12 cellular contexts compared by ENCODE assay signal in genomic region chr15:75170203-75170602, GRCh38. TPM values are rescaled to one million over a fixed set of nuclear protein-coding genes. Genes with fewer than 3 reads are reported as not detected.
DNase-seq lines count a peak whose midpoint lies in the region; ATAC-seq and TF ChIP-seq lines count a peak whose summit lies in the region.
"Had no signal": no experiment of that assay in that cellular context is flagged by ENCODE, and none has a peak within 500 bp of the region (broad histone marks: within the 10 kb centered on the region; RNA-seq: fewer than 3 reads in every experiment).

No MANE protein-coding gene starts in this region.

- peak overlapping the region; percentile 24 to 94 for H3K18ac ChIP-seq in mesenchymal stem cell (ENCODE audit: low read depth in 1 of 2, low read length in 2 of 2)

- no peaks in the 10 kb centered on the region for H3K36me3 ChIP-seq in SK-N-SH (replicated peaks in 1 of 2; ENCODE audit: control insufficient read depth in 1 of 2, insufficient read depth in 2 of 2, low read length in 1 of 2)
- H3K36me3 ChIP-seq in BLaER1 treated with 17β-estradiol and CSF1 and Interleukin-3, amounts not matched to agents 10 nM and 100 nM: peaks cover 0 to 6% (median 0%) of the 10 kb centered on the region in 11 experiments; a peak in 1 of 22 replicates
- no peaks in the 10 kb centered on the region for H3K36me3 ChIP-seq in RWPE2 (ENCODE audit: low read depth)
- H3K36me3 ChIP-seq in mesenchymal stem cell (ENCODE audit: control insufficient read depth in 1 of 2, insufficient read depth in 2 of 2, low read depth in 1 of 2, low read length in 2 of 2): no peaks in the 10 kb centered on the region

- H3K9me3 ChIP-seq in SK-N-SH (no peaks in the 10 kb centered on the region), RWPE2 (ENCODE audit: severe bottlenecking) (peaks cover 6% of the 10 kb centered on the region), mesenchymal stem cell (ENCODE audit: control insufficient read depth, low read length) (peaks cover 3% of the 10 kb centered on the region)
- peaks cover 0 to 47% (median 11%) of the 10 kb centered on the region in 11 experiments; a peak in 14 of 22 replicates for H3K9me3 ChIP-seq in BLaER1 treated with 17β-estradiol and CSF1 and Interleukin-3, amounts not matched to agents 10 nM and 100 nM (replicated peaks in 1 of 11)

- H3K14ac ChIP-seq in mesenchymal stem cell (ENCODE audit: low read length in 2 of 2): no peak overlapping the region

- H3K23ac ChIP-seq in mesenchymal stem cell (ENCODE audit: low read length in 2 of 2): no peak overlapping the region

- WGBS in SK-N-SH (ENCODE audit: low lambda C conversion rate): 74% methylated on average over 1 of the region's 1 CpG
- 100% methylated on average over 1 of the region's 1 CpG for WGBS in mesenchymal stem cell

- no peaks in the 10 kb centered on the region for H3K79me1 ChIP-seq in mesenchymal stem cell (replicated peaks; ENCODE audit: low read length, poor library complexity, severe bottlenecking)

- peak overlapping the region; percentile 22 for H2BK120ac ChIP-seq in mesenchymal stem cell (ENCODE audit: low read depth, low read length)

- no peak overlapping the region for H2BK12ac ChIP-seq in mesenchymal stem cell (ENCODE audit: low read length in 2 of 2)

- no peaks in the 10 kb centered on the region for H3K27me3 ChIP-seq in SK-N-SH (ENCODE audit: insufficient read depth)
- H3K27me3 ChIP-seq in BLaER1 treated with 17β-estradiol and CSF1 and Interleukin-3, amounts not matched to agents 10 nM and 100 nM: no peaks in the 10 kb centered on the region
- no peaks in the 10 kb centered on the region for H3K27me3 ChIP-seq in RWPE2 (ENCODE audit: insufficient read depth, poor library complexity, severe bottlenecking)
- H3K27me3 ChIP-seq in mesenchymal stem cell (ENCODE audit: control insufficient read depth in 1 of 2, insufficient read depth in 1 of 2, low read length in 2 of 2): peaks cover 0 to 5% of the 10 kb centered on the region in 2 experiments

- no peak for ATAC-seq in SK-N-SH treated with all-trans-retinoic acid at 6 μM for 48 hours
- ATAC-seq in RWPE2 (ENCODE audit: low read depth): no peak
- ATAC-seq in HG03442 (IDR thresholded peaks at IDR 0.05; ENCODE audit: unreplicated experiment): no peak
- no peak for ATAC-seq in HG03565 (IDR thresholded peaks at IDR 0.05; ENCODE audit: unreplicated experiment)

- TF ChIP-seq RAD21 in SK-N-SH (IDR thresholded peaks at IDR 0.05; ENCODE audit: low read length): no peak

- H4K20me1 ChIP-seq in SK-N-SH (ENCODE audit: insufficient read depth): no peaks in the 10 kb centered on the region
- H4K20me1 ChIP-seq in BLaER1 treated with 17β-estradiol and CSF1 and Interleukin-3, amounts not matched to agents 10 nM and 100 nM: no peaks in the 10 kb centered on the region

- H3K27ac ChIP-seq in SK-N-SH (ENCODE audit: low read depth in 2 of 2, low read length in 1 of 2): no peak overlapping the region; a peak in 2 of 4 replicates
- peak overlapping the region in 7 of 11 experiments; percentile 73 to 87 (median 84); a peak in 14 of 22 replicates for H3K27ac ChIP-seq in BLaER1 treated with 17β-estradiol and CSF1 and Interleukin-3, amounts not matched to agents 10 nM and 100 nM
- H3K27ac ChIP-seq in RWPE2 (ENCODE audit: poor library complexity, severe bottlenecking): peak overlapping the region; percentile 88
- no peak overlapping the region for H3K27ac ChIP-seq in mesenchymal stem cell (ENCODE audit: low read length, poor library complexity, severe bottlenecking)
- H3K27ac ChIP-seq: 22Rv1 had no signal

- no peak overlapping the region for H3K9ac ChIP-seq in SK-N-SH
- peak overlapping the region in 2 of 11 experiments; percentile 58 to 68; a peak in 3 of 22 replicates for H3K9ac ChIP-seq in BLaER1 treated with 17β-estradiol and CSF1 and Interleukin-3, amounts not matched to agents 10 nM and 100 nM
- no peak overlapping the region for H3K9ac ChIP-seq in mesenchymal stem cell (ENCODE audit: low read length)
- H3K9ac ChIP-seq: GM23248 had no signal

- H3K4me3 ChIP-seq in SK-N-SH (ENCODE audit: low read depth in 2 of 2, low read length in 1 of 2): no peak overlapping the region
- no peak overlapping the region for H3K4me3 ChIP-seq in BLaER1 treated with 17β-estradiol and CSF1 and Interleukin-3, amounts not matched to agents 10 nM and 100 nM
- H3K4me3 ChIP-seq in RWPE2 (ENCODE audit: severe bottlenecking): no peak overlapping the region
- no peak overlapping the region for H3K4me3 ChIP-seq in mesenchymal stem cell (ENCODE audit: insufficient read depth in 1 of 2, low read depth in 1 of 2, low read length in 2 of 2)
- H3K4me3 ChIP-seq: GM23248 had no signal

- no peak overlapping the region for H3K4ac ChIP-seq in mesenchymal stem cell (ENCODE audit: low read depth in 1 of 2, low read length in 2 of 2)

- peak overlapping the region; percentile 49 for H3K4me2 ChIP-seq in SK-N-SH
- peak overlapping the region in 10 of 11 experiments; percentile 59 to 97 (median 88); a peak in 19 of 22 replicates for H3K4me2 ChIP-seq in BLaER1 treated with 17β-estradiol and CSF1 and Interleukin-3, amounts not matched to agents 10 nM and 100 nM
- H3K4me2 ChIP-seq in mesenchymal stem cell (ENCODE audit: low read length, poor library complexity, severe bottlenecking): no peak overlapping the region

- no peak overlapping the region for H2AK5ac ChIP-seq in mesenchymal stem cell (ENCODE audit: low read length, severe bottlenecking)

- no peak for TF ChIP-seq CTCF in SK-N-SH (IDR thresholded peaks at IDR 0.05)
- TF ChIP-seq CTCF in RWPE2 (IDR thresholded peaks at IDR 0.05; ENCODE audit: poor library complexity, severe bottlenecking): no peak

- H3F3A ChIP-seq in SK-N-SH (replicated peaks; ENCODE audit: insufficient read depth): peaks cover 10% of the 10 kb centered on the region

- H4K91ac ChIP-seq in mesenchymal stem cell (ENCODE audit: low read length): no peak overlapping the region

- no peak overlapping the region for H4K8ac ChIP-seq in mesenchymal stem cell (ENCODE audit: low read length)

- DNase-seq in SK-N-SH: no peak
- DNase-seq in RWPE2 (ENCODE audit: low spot score): no peak
- no peak for DNase-seq in mesenchymal stem cell
- DNase-seq: Caco-2; CD8-positive, alpha-beta memory T cell; H7 had no signal

- H2BK5ac ChIP-seq in mesenchymal stem cell (ENCODE audit: low read depth, low read length, poor library complexity, severe bottlenecking): no peak overlapping the region

- no peaks in the 10 kb centered on the region for H3K9me2 ChIP-seq in SK-N-SH

- peaks cover 4 to 17% of the 10 kb centered on the region in 2 experiments; a peak in 3 of 4 replicates for H3K4me1 ChIP-seq in SK-N-SH (ENCODE audit: control insufficient read depth in 1 of 2, insufficient read depth in 2 of 2, low read depth in 1 of 2, low read length in 1 of 2)
- H3K4me1 ChIP-seq in BLaER1 treated with 17β-estradiol and CSF1 and Interleukin-3, amounts not matched to agents 10 nM and 100 nM: peaks cover 26 to 89% (median 74%) of the 10 kb centered on the region in 10 experiments
- peaks cover 43% of the 10 kb centered on the region for H3K4me1 ChIP-seq in RWPE2 (ENCODE audit: insufficient read depth, poor library complexity, severe bottlenecking)
- H3K4me1 ChIP-seq in mesenchymal stem cell (ENCODE audit: control insufficient read depth, insufficient read depth, low read depth, low read length): peaks cover 8% of the 10 kb centered on the region
- H3K4me1 ChIP-seq: Caco-2 had no signal

- CTCF ChIA-PET in SK-N-SH (lab: Yijun Ruan, JAX): interaction anchor here (0.9 kb wide), 1 partner anchor 32 kb away, joined by 3 read pairs; the partner anchor contains the start of gene C15orf39

- H2BK15ac ChIP-seq in mesenchymal stem cell (ENCODE audit: low read depth, poor library complexity, severe bottlenecking): no peak overlapping the region

- TF ChIP-seq EP300 in SK-N-SH (IDR thresholded peaks at IDR 0.05; ENCODE audit: borderline replicate concordance in 1 of 2, low read depth in 1 of 2, low read length in 1 of 2): no peak

- H2AFZ ChIP-seq in SK-N-SH (ENCODE audit: low read depth) (no peak overlapping the region), mesenchymal stem cell (ENCODE audit: low read depth, low read length) (no peak overlapping the region)
- H2AFZ ChIP-seq: GM23248 had no signal

- POLR2A ChIA-PET in SK-N-SH (lab: Yijun Ruan, JAX): no interaction called here

- no peaks in the 10 kb centered on the region for H3K79me2 ChIP-seq in SK-N-SH (ENCODE audit: insufficient read depth)

TF ChIP-seq in SK-N-SH, 30 proteins besides CTCF, POLR2A, EP300 and RAD21 (continues in another document):
- TF ChIP-seq PBX3 (IDR thresholded peaks at IDR 0.05): no peak

TF ChIP-seq in SK-N-SH treated with all-trans-retinoic acid at 6 μM for 48 hours, 23 proteins besides CTCF, POLR2A, EP300 and RAD21 (continues in another document):
- no peak for TF ChIP-seq ARNTL (CRISPR knock-in tag; IDR thresholded peaks at IDR 0.05; ENCODE audit: borderline replicate concordance, low read depth)
- TF ChIP-seq CSDC2 (CRISPR knock-in tag; IDR thresholded peaks at IDR 0.05): no peak
- no peak for TF ChIP-seq CREB5 (CRISPR knock-in tag; IDR thresholded peaks at IDR 0.05; ENCODE audit: low read depth)
- TF ChIP-seq ZNF8 (CRISPR knock-in tag; IDR thresholded peaks at IDR 0.05): no peak
- no peak for TF ChIP-seq RARB (CRISPR knock-in tag; IDR thresholded peaks at IDR 0.05)

RNA-seq across cellular contexts. Expression of gene C15orf39, which starts 31.5 kb away (rescaled TPM):
- 1.6 and 2.5 TPM in 2 replicates for polyA plus RNA-seq in SK-N-SH (2012; rRNA removed)
- 0.91 and 1.3 TPM in 2 replicates for polyA plus RNA-seq in SK-N-SH (2012; cell fraction: cytosol; rRNA removed)
- polyA plus RNA-seq in SK-N-SH (2012; cell fraction: nucleus; rRNA removed): 2.9 and 3.2 TPM in 2 replicates
- 12.4 TPM for polyA plus RNA-seq in mesenchymal stem cell (2013, experiment 1 of 2)
- polyA plus RNA-seq in mesenchymal stem cell (2013, experiment 2 of 2): 12.2 TPM

Comparison
In these comparisons a context has a peak if more than half of its experiments do, and no peak if none do; other contexts are left out.
1. H3K27ac ChIP-seq: peak in BLaER1 treated with 17β-estradiol and CSF1 and Interleukin-3, amounts not matched to agents 10 nM and 100 nM (7 of 11) and RWPE2 (single experiment); none in SK-N-SH (0 of 2) and mesenchymal stem cell (single experiment).